ENCODE assay signal across 32 cellular contexts in genomic region chr16:27918755-27919154, GRCh38.
DNase-seq lines count a peak whose midpoint lies in the region; FAIRE-seq and TF ChIP-seq lines count a peak whose summit lies in the region.
"Had no signal": no experiment of that assay in that cellular context is flagged by ENCODE, and none has a peak within 500 bp of the region (broad histone marks: within the 10 kb centered on the region; RNA-seq: fewer than 3 reads in every experiment).

No MANE protein-coding gene starts in this region.

- no peaks in the 10 kb centered on the region for H4K20me1 ChIP-seq in astrocyte (ENCODE audit: insufficient read depth, low read length)

- H3K9me3 Mint-ChIP-seq in astrocyte (ENCODE audit: unreplicated experiment) = peaks cover 2% of the 10 kb centered on the region
- H3K9me3 Mint-ChIP-seq: activated naive CD8-positive, alpha-beta T cell treated with anti-CD3 and anti-CD28 coated beads for 36 hours; immature natural killer cell had no signal

- H2AFZ ChIP-seq in astrocyte (ENCODE audit: low read depth, low read length) = no peak overlapping the region

- H3K27ac Mint-ChIP-seq in astrocyte (ENCODE audit: unreplicated experiment) = no peak overlapping the region
- H3K27ac Mint-ChIP-seq: activated naive CD8-positive, alpha-beta T cell treated with anti-CD3 and anti-CD28 coated beads for 36 hours; immature natural killer cell; T-helper 17 cell had no signal

- H3K27ac ChIP-seq in HEK293 (ENCODE audit: extremely low read depth, low read depth, low read length) = no peak overlapping the region
- no peak overlapping the region for H3K27ac ChIP-seq in astrocyte (ENCODE audit: low read depth, low read length)
- H3K27ac ChIP-seq: cardiac muscle cell, esophagus muscularis mucosa, gastrocnemius medialis, prostate gland, SK-N-MC had no signal

- H3K4me1 Mint-ChIP-seq in astrocyte (ENCODE audit: low read depth, unreplicated experiment) = peaks cover 1% of the 10 kb centered on the region
- H3K4me1 Mint-ChIP-seq: activated naive CD8-positive, alpha-beta T cell treated with anti-CD3 and anti-CD28 coated beads for 36 hours; CD14-positive monocyte; immature natural killer cell; T-helper 17 cell had no signal

- H3K9ac ChIP-seq in astrocyte (ENCODE audit: low read length) = no peak overlapping the region

- H3K36me3 ChIP-seq in HEK293 (ENCODE audit: control insufficient read depth in 2 of 2, insufficient read depth in 1 of 2, low read length in 2 of 2) (no peaks in the 10 kb centered on the region), astrocyte (ENCODE audit: insufficient read depth, low read length) (no peaks in the 10 kb centered on the region), MG63 (no peaks in the 10 kb centered on the region)
- H3K36me3 ChIP-seq: cardiac muscle cell, esophagus muscularis mucosa, gastrocnemius medialis, prostate gland had no signal

- H3K27me3 ChIP-seq in astrocyte (ENCODE audit: insufficient read depth, low read length) (no peaks in the 10 kb centered on the region), MG63 (peaks cover 22% of the 10 kb centered on the region)
- H3K27me3 ChIP-seq: cardiac muscle cell, gastrocnemius medialis had no signal

- peak; percentile 6 for DNase-seq in EH (ENCODE audit: low read depth)
- DNase-seq in astrocyte (ENCODE audit: low read depth) = peak; percentile 8
- DNase-seq in putamen (ENCODE audit: low spot score) = peak; percentile 8
- no peak for DNase-seq in activated T-cell treated with anti-CD3 and anti-CD28 coated beads for 4 hours
- no peak for DNase-seq in superior temporal gyrus (ENCODE audit: extremely low spot score)
- DNase-seq in MG63 = no peak
- DNase-seq: activated CD4-positive, alpha-beta T cell treated with anti-CD3 and anti-CD28 coated beads for 1 hour; activated effector memory CD4-positive, alpha-beta T cell treated with anti-CD3 and anti-CD28 coated beads, Interleukin-2, amount 50 U/mL, for 16 hours; activated naive CD8-positive, alpha-beta T cell treated with anti-CD3 and anti-CD28 coated beads for 36 hours; activated T-cell treated with anti-CD3 and anti-CD28 coated beads, Interleukin-2, amount 50 U/mL, for 1 hour; Calu3; cortex of kidney; DND-41; gastrocnemius medialis; hippocampal formation; immature natural killer cell; KBM-7; mesendoderm; NCI-H1436 treated with DMSO at 0.1 percent for 48 hours; NCI-H345; NCI-H748 treated with DMSO at 0.1 percent for 48 hours; RPMI8226; stimulated activated CD8-positive, alpha-beta memory T cell treated with anti-CD3 and anti-CD28 coated beads, Interleukin-4, amount 100 ng/mL, for 48 hours; T-helper 17 cell; trophoblast cell had no signal

- POLR2A ChIA-PET in HEK293 (lab: Yijun Ruan, JAX) = interaction anchor here (0.6 kb wide), 1 partner anchor 51 kb away, joined by 5 read pairs; no protein-coding TSS in a partner anchor

- peaks cover 22% of the 10 kb centered on the region for H3K27me3 Mint-ChIP-seq in astrocyte (ENCODE audit: low read depth, unreplicated experiment)

- CTCF ChIA-PET in HEK293 (lab: Yijun Ruan, JAX) = interaction anchor here (1.1 to 1.4 kb wide), 2 partner anchors 51 to 152 kb away, joined by 4 read pairs; no protein-coding TSS in a partner anchor

- no peak for FAIRE-seq in astrocyte (lab: Jason Lieb, UNC)
- FAIRE-seq: GM12891 had no signal

- H3K4me2 ChIP-seq in astrocyte (ENCODE audit: low read length) = no peak overlapping the region

- no peak for TF ChIP-seq CTCF in HEK293 (tag by site-specific recombination; IDR thresholded peaks at IDR 0.05)
- TF ChIP-seq CTCF in astrocyte (IDR thresholded peaks at IDR 0.05; ENCODE audit: insufficient read depth, low read depth, low read length) = no peak

- no peak overlapping the region for H3K4me3 Mint-ChIP-seq in astrocyte (ENCODE audit: unreplicated experiment)
- H3K4me3 Mint-ChIP-seq: activated naive CD8-positive, alpha-beta T cell treated with anti-CD3 and anti-CD28 coated beads for 36 hours; CD14-positive monocyte; immature natural killer cell; T-helper 17 cell had no signal

- H3K9me3 ChIP-seq in HEK293 (ENCODE audit: control insufficient read depth, insufficient read depth, low read depth, low read length) (no peaks in the 10 kb centered on the region), astrocyte (ENCODE audit: insufficient read depth, low read depth, low read length) (no peaks in the 10 kb centered on the region), MG63 (no peaks in the 10 kb centered on the region)
- H3K9me3 ChIP-seq: esophagus muscularis mucosa, gastrocnemius medialis, prostate gland had no signal

- no peaks in the 10 kb centered on the region for H3K79me2 ChIP-seq in astrocyte (ENCODE audit: insufficient read depth, low read length)

- H3K4me1 ChIP-seq in HEK293 (ENCODE audit: control insufficient read depth, insufficient read depth, low read length) (no peaks in the 10 kb centered on the region), astrocyte (ENCODE audit: insufficient read depth, low read length) (no peaks in the 10 kb centered on the region)
- H3K4me1 ChIP-seq: esophagus muscularis mucosa, gastrocnemius medialis, prostate gland had no signal

- no peak overlapping the region for H3K4me3 ChIP-seq in HEK293 (ENCODE audit: low read depth, low read length)
- no peak overlapping the region for H3K4me3 ChIP-seq in astrocyte (ENCODE audit: insufficient read depth, low read depth, low read length)
- H3K4me3 ChIP-seq in MG63 = no peak overlapping the region
- H3K4me3 ChIP-seq: cardiac muscle cell, esophagus muscularis mucosa, gastrocnemius medialis, prostate gland, SK-N-MC had no signal

- H3K36me3 Mint-ChIP-seq in astrocyte (ENCODE audit: low read depth, unreplicated experiment) = no peaks in the 10 kb centered on the region
- H3K36me3 Mint-ChIP-seq: activated naive CD8-positive, alpha-beta T cell treated with anti-CD3 and anti-CD28 coated beads for 36 hours; CD14-positive monocyte; immature natural killer cell had no signal

TF ChIP-seq in HEK293, 187 proteins besides CTCF, POLR2A, EP300 and RAD21:
- no peak for TF ChIP-seq SP3 (tag by site-specific recombination; IDR thresholded peaks at IDR 0.05)
- TF ChIP-seq ATF2 (tag by site-specific recombination; IDR thresholded peaks at IDR 0.05; ENCODE audit: low read depth) = no peak
- TF ChIP-seq ZBTB17 (tag by site-specific recombination; IDR thresholded peaks at IDR 0.05) = peak; percentile 94

Comparison
In these comparisons a context has a peak if more than half of its experiments do, and no peak if none do; other contexts are left out.
1. DNase-seq: peak in EH (single experiment), astrocyte (single experiment) and putamen (single experiment); none in activated T-cell treated with anti-CD3 and anti-CD28 coated beads for 4 hours (single experiment), superior temporal gyrus (single experiment) and MG63 (single experiment).